ENCODE assay signal across 1 cellular context in genomic region chr1:61391730-61392129, GRCh38.
TF ChIP-seq lines count a peak whose summit lies in the region.

No MANE protein-coding gene starts in this region.

TF ChIP-seq in K562, 482 proteins besides CTCF, POLR2A, EP300 and RAD21 (continued from another document):
- TF ChIP-seq ZBTB40 (IDR thresholded peaks at IDR 0.05) (no peak), ZBTB40 (CRISPR knock-in tag; IDR thresholded peaks at IDR 0.05) (no peak), ETS2 (tag; IDR thresholded peaks at IDR 0.05; ENCODE audit: borderline replicate concordance, poor library complexity, severe bottlenecking) (no peak), RBM14 (IDR thresholded peaks at IDR 0.05; ENCODE audit: borderline replicate concordance, insufficient read depth, low read depth, low read length) (no peak), SIN3A (IDR thresholded peaks at IDR 0.05; ENCODE audit: borderline replicate concordance in 2 of 2, control insufficient read depth in 1 of 2, low read depth in 2 of 2, low read length in 2 of 2) (no peak)
